Comparison of ENCODE assay signal across 1 cellular context in the genomic region with DNA sequence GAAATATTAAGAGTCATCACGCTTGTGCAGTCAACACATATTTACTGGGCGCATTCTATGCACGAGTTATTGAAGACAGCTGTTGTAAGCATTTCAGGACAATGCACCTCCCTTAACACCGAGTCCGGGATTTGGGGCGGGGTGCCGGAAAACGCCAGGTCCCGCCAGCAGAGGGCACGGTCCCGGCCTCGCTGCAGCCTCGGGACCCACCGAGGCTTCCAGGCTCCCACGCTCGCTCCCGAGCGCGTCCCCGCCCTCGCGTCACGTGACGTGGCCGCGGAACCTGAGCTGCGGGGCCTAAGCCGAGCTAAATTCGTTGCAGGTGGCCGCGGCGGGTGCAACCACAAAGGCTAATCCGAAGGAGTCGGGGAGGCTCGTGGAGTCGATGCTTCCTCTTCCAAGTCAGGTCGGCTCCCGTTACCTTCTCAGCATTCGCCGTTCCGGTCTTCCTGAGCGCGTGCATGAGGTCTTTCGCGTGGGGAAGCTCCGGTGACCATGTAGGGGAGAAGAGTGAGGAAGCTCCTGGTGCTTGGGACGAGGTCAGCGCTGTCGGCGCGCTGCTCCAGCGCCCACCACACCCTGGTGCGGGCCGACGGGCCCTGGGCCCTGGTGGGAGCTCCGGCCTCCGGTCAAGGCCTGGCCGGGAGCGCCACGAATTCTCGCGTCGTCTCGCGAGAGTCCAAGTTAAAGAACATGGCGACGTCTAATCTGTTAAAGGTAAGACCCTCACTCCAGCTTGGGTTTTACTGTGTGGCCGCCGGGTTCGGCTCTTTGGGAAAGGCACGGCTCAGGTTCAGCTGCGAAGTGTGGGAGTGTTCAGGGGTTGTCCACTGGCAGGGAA.
TF ChIP-seq lines count a peak whose summit lies in the region.

A gene (plus strand): TSS at position 243 of the 841 bp plus-strand sequence. CDS start 451 bp downstream, at position 694.

TF ChIP-seq in IMR-90, 13 proteins besides CTCF, POLR2A, EP300 and RAD21 (continued from another document):
- TF ChIP-seq MAFK (IDR thresholded peaks at IDR 0.05; ENCODE audit: low read depth, low read length), result 0 out of 2 replicates have a peak, but pooled peaks have one; percentile 25
- TF ChIP-seq BHLHE40 (IDR thresholded peaks at IDR 0.05; ENCODE audit: low read depth, low read length), result peak; percentile 86
- peak; percentile 80; the same call in 1 of the 2 replicates for TF ChIP-seq MAZ (IDR thresholded peaks at IDR 0.05; ENCODE audit: borderline replicate concordance, low read depth, low read length)
- no peak for TF ChIP-seq RCOR1 (IDR thresholded peaks at IDR 0.05; ENCODE audit: insufficient replicate concordance, low read length)
- TF ChIP-seq CHD1 (IDR thresholded peaks at IDR 0.05; ENCODE audit: low read depth, low read length), result no peak
- TF ChIP-seq NFE2L2 (IDR thresholded peaks at IDR 0.05; ENCODE audit: low read depth, low read length), result no peak
- peak; percentile 46; the same call in 1 of the 2 replicates for TF ChIP-seq MXI1 (IDR thresholded peaks at IDR 0.05; ENCODE audit: borderline replicate concordance, low read depth, low read length)
- no peak for TF ChIP-seq RFX5 (IDR thresholded peaks at IDR 0.05; ENCODE audit: low read depth, low read length)
- peak; percentile 53 for TF ChIP-seq SMC3 (IDR thresholded peaks at IDR 0.05; ENCODE audit: low read depth, low read length)
